13 cellular contexts compared by ENCODE assay signal in the genomic region with DNA sequence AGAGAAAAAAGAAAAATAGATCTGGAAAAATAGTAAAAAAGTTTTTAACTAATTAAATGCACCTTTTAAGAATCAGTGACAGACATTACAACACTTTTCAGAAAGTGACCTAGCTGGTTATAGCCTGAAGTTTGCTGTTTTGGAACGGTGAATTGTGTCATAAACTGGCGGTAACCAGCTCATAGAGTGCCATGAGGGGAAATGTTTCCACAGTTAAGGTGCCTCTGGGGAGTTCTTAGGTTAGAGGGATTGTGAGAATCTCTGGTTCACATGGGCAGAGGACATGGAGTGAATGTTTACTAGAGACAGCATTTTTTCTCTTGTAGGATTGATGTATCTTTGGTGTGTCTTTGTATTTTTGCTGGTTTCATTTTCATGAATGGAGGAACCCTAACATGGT. TPM values are rescaled to one million over a fixed set of nuclear protein-coding genes. Genes with fewer than 3 reads are reported as not detected.
A peak's percentile ranks its signal among the peaks of the same experiment; 100 is the strongest.
DNase-seq lines count a peak whose midpoint lies in the region; ATAC-seq and TF ChIP-seq lines count a peak whose summit lies in the region.
"Had no signal": no experiment of that assay in that cellular context is flagged by ENCODE, and none has a peak within 500 bp of the region (broad histone marks: within the 10 kb centered on the region; RNA-seq: fewer than 3 reads in every experiment).

No MANE protein-coding gene starts in this region.

- H3K9me2 ChIP-seq in SK-N-SH (no peaks in the 10 kb centered on the region), PC-3 (replicated peaks; ENCODE audit: low read length) (no peaks in the 10 kb centered on the region)

- POLR2A ChIA-PET in SK-N-SH (lab: Yijun Ruan, JAX): no interaction called here
- POLR2A ChIA-PET in PC-3 (lab: Charles Lee; ENCODE audit: unreplicated experiment): no interaction called here

- TF ChIP-seq CTCF in SK-N-SH (IDR thresholded peaks at IDR 0.05) (no peak), PC-3 (conservative IDR thresholded peaks at IDR 0.05; ENCODE audit: low read depth, low read length) (no peak), fibroblast of lung (conservative IDR thresholded peaks at IDR 0.05 in 1 of 2, IDR thresholded peaks at IDR 0.05 in 1 of 2; ENCODE audit: low read depth in 1 of 2, low read length in 2 of 2) (no peak)

- H3K9ac ChIP-seq in SK-N-SH: no peak overlapping the region
- no peak overlapping the region for H3K9ac ChIP-seq in PC-3 (ENCODE audit: low read length)
- H3K9ac ChIP-seq in fibroblast of lung (ENCODE audit: insufficient read depth, low read length): no peak overlapping the region
- H3K9ac ChIP-seq in skeletal muscle satellite cell (ENCODE audit: low read depth, low read length): peak overlapping the region; percentile 0

- H3K4me2 ChIP-seq in SK-N-SH (peak overlapping the region; percentile 60), PC-3 (ENCODE audit: low read length) (peak overlapping the region; percentile 56), fibroblast of lung (ENCODE audit: extremely low read depth, insufficient read depth, low read length) (peak overlapping the region; percentile 64), skeletal muscle satellite cell (ENCODE audit: low read length) (peak overlapping the region; percentile 55)

- no peaks in the 10 kb centered on the region for H3K36me3 ChIP-seq in SK-N-SH (replicated peaks in 1 of 2; ENCODE audit: control insufficient read depth in 1 of 2, insufficient read depth in 2 of 2, low read length in 1 of 2)
- no peaks in the 10 kb centered on the region for H3K36me3 ChIP-seq in PC-3 (ENCODE audit: low read depth, low read length)
- no peaks in the 10 kb centered on the region for H3K36me3 ChIP-seq in fibroblast of lung (ENCODE audit: control insufficient read depth, insufficient read depth, low read length)
- H3K36me3 ChIP-seq in skeletal muscle satellite cell (ENCODE audit: insufficient read depth, low read length): no peaks in the 10 kb centered on the region
- H3K36me3 ChIP-seq: colonic mucosa, transverse colon had no signal

- intact Hi-C loops in PC-3 (cut with micrococcal nuclease): loop anchor here (5.0 kb wide), 2 partner anchors 176 to 361 kb away; no protein-coding TSS in a partner anchor

- H4K20me1 ChIP-seq in SK-N-SH (ENCODE audit: insufficient read depth): peaks cover 11% of the 10 kb centered on the region; the same call in 1 of the 2 replicates
- H4K20me1 ChIP-seq in PC-3 (ENCODE audit: low read length): peaks cover 4% of the 10 kb centered on the region; the same call in 1 of the 2 replicates
- no peaks in the 10 kb centered on the region for H4K20me1 ChIP-seq in fibroblast of lung (ENCODE audit: control insufficient read depth, extremely low read depth, insufficient read depth, low read length)

- H3K9me3 ChIP-seq in SK-N-SH: no peaks in the 10 kb centered on the region
- no peaks in the 10 kb centered on the region for H3K9me3 ChIP-seq in PC-3 (ENCODE audit: low read length)
- H3K9me3 ChIP-seq in fibroblast of lung (ENCODE audit: control insufficient read depth, insufficient read depth, low read depth, low read length): no peaks in the 10 kb centered on the region
- no peaks in the 10 kb centered on the region for H3K9me3 ChIP-seq in skeletal muscle satellite cell (replicated peaks; ENCODE audit: low read length)
- H3K9me3 ChIP-seq: colonic mucosa, transverse colon had no signal

- H3K4me1 ChIP-seq in SK-N-SH (ENCODE audit: control insufficient read depth in 1 of 2, insufficient read depth in 2 of 2, low read depth in 1 of 2, low read length in 1 of 2) (peaks cover 11 to 22% of the 10 kb centered on the region in 2 experiments; a peak in 3 of 4 replicates), PC-3 (ENCODE audit: insufficient read depth, low read length) (peaks cover 39% of the 10 kb centered on the region), fibroblast of lung (ENCODE audit: control insufficient read depth, extremely low read depth, insufficient read depth, low read length) (peaks cover 7% of the 10 kb centered on the region), skeletal muscle satellite cell (ENCODE audit: control insufficient read depth, insufficient read depth, low read length) (peaks cover 55% of the 10 kb centered on the region)

- TF ChIP-seq EP300 in SK-N-SH (IDR thresholded peaks at IDR 0.05; ENCODE audit: borderline replicate concordance in 1 of 2, low read depth in 1 of 2, low read length in 1 of 2): no peak

- WGBS in SK-N-SH (ENCODE audit: low lambda C conversion rate): 96% methylated on average over 2 of the region's 2 CpGs

- no peak for DNase-seq in SK-N-SH
- no peak for DNase-seq in PC-3
- DNase-seq in fibroblast of lung (ENCODE audit: low read depth in 2 of 2): no peak
- no peak for DNase-seq in RPMI8226
- no peak for DNase-seq in globus pallidus (ENCODE audit: low spot score)
- DNase-seq: colonic mucosa, DMS79, transverse colon had no signal

- H2AFZ ChIP-seq in SK-N-SH (ENCODE audit: low read depth): no peak overlapping the region
- H2AFZ ChIP-seq in PC-3 (ENCODE audit: low read length): no peak overlapping the region
- no peak overlapping the region for H2AFZ ChIP-seq in fibroblast of lung (ENCODE audit: low read length)

- CTCF ChIA-PET in SK-N-SH (lab: Yijun Ruan, JAX): interaction anchor here (1.3 kb wide), 1 partner anchor 10 kb away, joined by 3 read pairs; no protein-coding TSS in a partner anchor
- CTCF ChIA-PET in PC-3 (lab: Charles Lee): no interaction called here

- BruUV-seq in PC-3 (replicated peaks; lab: Mats Ljungman, UMichigan): no TSS peak

- H3K79me2 ChIP-seq in SK-N-SH (ENCODE audit: insufficient read depth) (peaks cover 78% of the 10 kb centered on the region), PC-3 (ENCODE audit: low read length) (peaks cover 77% of the 10 kb centered on the region), fibroblast of lung (ENCODE audit: control insufficient read depth, insufficient read depth, low read length) (peaks cover 74% of the 10 kb centered on the region)

- H3K27ac ChIP-seq in SK-N-SH (ENCODE audit: low read depth in 2 of 2, low read length in 1 of 2): no peak overlapping the region
- no peak overlapping the region for H3K27ac ChIP-seq in PC-3 (ENCODE audit: low read length)
- no peak overlapping the region for H3K27ac ChIP-seq in fibroblast of lung (ENCODE audit: insufficient read depth, low read length)
- H3K27ac ChIP-seq: colonic mucosa, HL-60, RWPE1, transverse colon had no signal

- no peak overlapping the region for H3K4me3 ChIP-seq in SK-N-SH (ENCODE audit: low read depth in 2 of 2, low read length in 1 of 2)
- H3K4me3 ChIP-seq in PC-3 (ENCODE audit: low read length): peak overlapping the region; percentile 10; the same call in 1 of the 2 replicates
- H3K4me3 ChIP-seq in fibroblast of lung (replicated peaks in 1 of 4; ENCODE audit: control extremely low read depth in 1 of 4, insufficient read depth in 1 of 4, low read depth in 3 of 4, low read length in 4 of 4): peak overlapping the region in 1 of 4 experiments; percentile 29
- H3K4me3 ChIP-seq in skeletal muscle satellite cell (ENCODE audit: low read length): peak overlapping the region; percentile 53
- H3K4me3 ChIP-seq: colonic mucosa, transverse colon had no signal

- H3K27me3 ChIP-seq in SK-N-SH (ENCODE audit: insufficient read depth) (no peaks in the 10 kb centered on the region), PC-3 (ENCODE audit: low read length) (no peaks in the 10 kb centered on the region), fibroblast of lung (ENCODE audit: control insufficient read depth, insufficient read depth, low read length) (no peaks in the 10 kb centered on the region), skeletal muscle satellite cell (ENCODE audit: control insufficient read depth, insufficient read depth, low read length) (no peaks in the 10 kb centered on the region)
- H3K27me3 ChIP-seq: colonic mucosa, transverse colon had no signal

- H3F3A ChIP-seq in SK-N-SH (replicated peaks; ENCODE audit: insufficient read depth): peaks cover 14% of the 10 kb centered on the region
- no peaks in the 10 kb centered on the region for H3F3A ChIP-seq in PC-3 (ENCODE audit: low read length, unreplicated experiment)

- ATAC-seq in SK-N-SH treated with all-trans-retinoic acid at 6 μM for 48 hours (no peak), PC-3 (no peak), GM18909 (IDR thresholded peaks at IDR 0.05; ENCODE audit: poor library complexity, unreplicated experiment) (no peak)

- TF ChIP-seq RAD21 in SK-N-SH (IDR thresholded peaks at IDR 0.05; ENCODE audit: low read length): no peak

TF ChIP-seq in SK-N-SH, 30 proteins besides CTCF, POLR2A, EP300 and RAD21 (continues in another document):
- TF ChIP-seq TEAD4 (IDR thresholded peaks at IDR 0.05; ENCODE audit: borderline replicate concordance, insufficient read depth) (no peak), EZH2phosphoT487 (IDR thresholded peaks at IDR 0.05; ENCODE audit: borderline replicate concordance, low read depth) (no peak), POLR2AphosphoS5 (IDR thresholded peaks at IDR 0.05; ENCODE audit: low read depth, low read length) (no peak), GATA2 (CRISPR knock-in tag; IDR thresholded peaks at IDR 0.05) (no peak), NFIC (IDR thresholded peaks at IDR 0.05; ENCODE audit: borderline replicate concordance) (no peak), RXRA (IDR thresholded peaks at IDR 0.05; ENCODE audit: borderline replicate concordance, low read depth) (no peak)

TF ChIP-seq in SK-N-SH treated with all-trans-retinoic acid at 6 μM for 48 hours, 23 proteins besides CTCF, POLR2A, EP300 and RAD21 (continues in another document):
- TF ChIP-seq, protein P1, sequence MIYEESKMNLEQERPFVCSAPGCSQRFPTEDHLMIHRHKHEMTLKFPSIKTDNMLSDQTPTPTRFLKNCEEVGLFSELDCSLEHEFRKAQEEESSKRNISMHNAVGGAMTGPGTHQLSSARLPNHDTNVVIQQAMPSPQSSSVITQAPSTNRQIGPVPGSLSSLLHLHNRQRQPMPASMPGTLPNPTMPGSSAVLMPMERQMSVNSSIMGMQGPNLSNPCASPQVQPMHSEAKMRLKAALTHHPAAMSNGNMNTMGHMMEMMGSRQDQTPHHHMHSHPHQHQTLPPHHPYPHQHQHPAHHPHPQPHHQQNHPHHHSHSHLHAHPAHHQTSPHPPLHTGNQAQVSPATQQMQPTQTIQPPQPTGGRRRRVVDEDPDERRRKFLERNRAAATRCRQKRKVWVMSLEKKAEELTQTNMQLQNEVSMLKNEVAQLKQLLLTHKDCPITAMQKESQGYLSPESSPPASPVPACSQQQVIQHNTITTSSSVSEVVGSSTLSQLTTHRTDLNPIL (CRISPR knock-in tag; IDR thresholded peaks at IDR 0.05; ENCODE audit: low read depth): no peak
- no peak for TF ChIP-seq ZC3H10 (CRISPR knock-in tag; IDR thresholded peaks at IDR 0.05)
- TF ChIP-seq CSDC2 (CRISPR knock-in tag; IDR thresholded peaks at IDR 0.05): no peak
- no peak for TF ChIP-seq SNAI2 (CRISPR knock-in tag; IDR thresholded peaks at IDR 0.05)
- no peak for TF ChIP-seq GLIS3 (CRISPR knock-in tag; IDR thresholded peaks at IDR 0.05)

RNA-seq across cellular contexts. Expression of a gene that starts 2.8 kb away (rescaled TPM):
- polyA plus RNA-seq in SK-N-SH (2012; rRNA removed): 6.7 and 10.9 TPM in 2 replicates
- polyA plus RNA-seq in SK-N-SH (2012; cell fraction: cytosol; rRNA removed): 11.7 and 13.6 TPM in 2 replicates
- polyA plus RNA-seq in SK-N-SH (2012; cell fraction: nucleus; rRNA removed): 6.5 and 11.0 TPM in 2 replicates
- total RNA-seq in PC-3 (2014; rRNA removed): 25.6 and 37.9 TPM in 2 replicates
- total RNA-seq in fibroblast of lung: 80.1 and 121 TPM in 2 replicates
- polyA plus RNA-seq in fibroblast of lung: 54.9 and 55.7 TPM in 2 replicates
- polyA plus RNA-seq in fibroblast of lung (2012): 33.9 and 35.2 TPM in 2 replicates
- polyA minus RNA-seq in fibroblast of lung (ENCODE audit: low replicate concordance): 8.2 and 12.6 TPM in 2 replicates
- total RNA-seq in skeletal muscle satellite cell (2012; rRNA removed): 55.0 and 55.3 TPM in 2 replicates

Comparison
In these comparisons a context has a peak if more than half of its experiments do, and no peak if none do; other contexts are left out.
1. H3K4me3 ChIP-seq: peak in PC-3 (single experiment) and skeletal muscle satellite cell (single experiment); none in SK-N-SH (0 of 2).
2. Peak in every context shown above with its lines, with median percentiles within 50 percentile points of each other: H3K4me2 ChIP-seq.